16 cellular contexts compared by ENCODE assay signal in the genomic region with DNA sequence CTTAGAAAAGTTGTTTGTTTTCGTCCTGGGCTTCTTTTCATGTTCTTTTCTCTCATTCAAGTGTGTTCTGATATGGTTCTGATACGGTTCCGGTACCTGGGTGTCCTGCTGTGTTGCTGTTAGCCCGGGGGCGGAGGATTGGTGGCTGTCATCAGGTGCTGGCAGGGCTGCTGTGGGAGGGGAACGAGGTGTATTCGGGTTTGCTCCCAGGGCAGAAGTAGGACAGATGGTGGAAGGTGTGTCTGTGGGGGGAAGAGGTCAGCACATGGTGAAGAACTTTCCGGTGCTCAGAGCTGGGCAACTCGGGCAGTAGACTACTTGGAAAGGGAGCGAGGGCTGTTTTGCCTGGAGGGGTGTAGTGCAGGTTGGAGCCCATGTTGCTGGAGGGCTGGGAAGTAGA. TPM values are rescaled to one million over a fixed set of nuclear protein-coding genes. Genes with fewer than 3 reads are reported as not detected.
DNase-seq lines count a peak whose midpoint lies in the region; ATAC-seq and TF ChIP-seq lines count a peak whose summit lies in the region.
"Had no signal": no experiment of that assay in that cellular context is flagged by ENCODE, and none has a peak within 500 bp of the region (broad histone marks: within the 10 kb centered on the region; RNA-seq: fewer than 3 reads in every experiment).

No MANE protein-coding gene starts in this region.

- DNase-seq in NCI-H2171 treated with DMSO at 0.1 percent for 48 hours (lab: John Stamatoyannopoulos, UW) (peak; percentile 46), NCI-H2171 (lab: John Stamatoyannopoulos, UW) (no peak), NCI-H82 treated with DMSO at 0.1 percent for 48 hours (lab: John Stamatoyannopoulos, UW; ENCODE audit: unreplicated experiment) (peak; percentile 22), immature natural killer cell (no peak), spleen (peak; percentile 48), SKM-1 treated with dmso at 0.1 percent for 144 hours (lab: John Stamatoyannopoulos, UW; ENCODE audit: unreplicated experiment) (no peak), NCI-H1092 (lab: John Stamatoyannopoulos, UW) (no peak)
- DNase-seq: activated CD4-positive, alpha-beta T cell treated with anti-CD3 and anti-CD28 coated beads for 4 hours; activated effector memory CD4-positive, alpha-beta T cell treated with Interleukin-2 at 50 U/mL for 16 hours; NCI-H187; pancreas; small intestine; stimulated activated CD8-positive, alpha-beta memory T cell treated with anti-CD3 and anti-CD28 coated beads, Interleukin-4, amount 100 ng/mL, for 48 hours; T1000 had no signal

- peaks cover 61 to 67% of the 10 kb centered on the region in 2 donors for H3K4me1 Mint-ChIP-seq in immature natural killer cell

- no peaks in the 10 kb centered on the region for H3K9me3 Mint-ChIP-seq in immature natural killer cell

- peaks cover 20 to 22% (median 21%) of the 10 kb centered on the region in 3 donors for H3K36me3 Mint-ChIP-seq in immature natural killer cell

- H3K9me3 ChIP-seq in spleen = no peaks in the 10 kb centered on the region
- H3K9me3 ChIP-seq: pancreas, suprapubic skin had no signal

- H3K27ac Mint-ChIP-seq in immature natural killer cell = peak overlapping the region; percentile 81 to 96 (median 92)

- H3K4me1 ChIP-seq in spleen = peaks cover 11 to 70% (median 26%) of the 10 kb centered on the region in 6 donors

- H3K36me3 ChIP-seq in spleen = peaks cover 0 to 20% (median 0%) of the 10 kb centered on the region in 6 donors
- H3K36me3 ChIP-seq: pancreas had no signal

- WGBS in spleen, 5 donors = 81 to 93% (median 92%) methylated on average over 10 of the region's 10 CpGs

- TF ChIP-seq POLR2A in spleen (IDR thresholded peaks at IDR 0.05) = no peak

- H3K4me3 Mint-ChIP-seq in immature natural killer cell = peak overlapping the region; percentile 67 to 84 (median 78)

- H3K27me3 ChIP-seq in spleen (replicated peaks in 1 of 7) = no peaks in the 10 kb centered on the region
- H3K27me3 ChIP-seq: pancreas, suprapubic skin had no signal

- ATAC-seq in HG03460 (IDR thresholded peaks at IDR 0.05; ENCODE audit: unreplicated experiment) = no peak

- peaks cover 3 to 9% (median 6%) of the 10 kb centered on the region in 3 donors for H3K27me3 Mint-ChIP-seq in immature natural killer cell (ENCODE audit: low read depth in 3 of 3)

- intact Hi-C loops in spleen (cut with DNase I; ENCODE audit: low total_unique reads) = no loop called here

- no peak overlapping the region for H3K27ac ChIP-seq in spleen
- H3K27ac ChIP-seq: pancreas, suprapubic skin had no signal

- TF ChIP-seq CTCF in spleen (IDR thresholded peaks at IDR 0.05 in 8 of 11, conservative IDR thresholded peaks at IDR 0.05 in 3 of 11) = no peak

- H3K4me3 ChIP-seq in spleen = no peak overlapping the region
- H3K4me3 ChIP-seq: pancreas, suprapubic skin had no signal

RNA-seq across cellular contexts. Expression of gene WDR25, which starts 17.1 kb away (rescaled TPM):
- polyA plus RNA-seq in immature natural killer cell = 10 to 100 TPM in 2 of 3 donors, 1 to 10 TPM in 1; 8.1 to 13.8 (median 12.1) TPM
- 10 to 100 TPM in 2 of 7 donors, 1 to 10 TPM in 5; 4.4 to 20.9 (median 9.9) TPM for total RNA-seq in spleen
- polyA plus RNA-seq in spleen = 1 to 10 TPM; 4.8 to 6.9 (median 4.8) TPM

Comparison
In these comparisons a context has a peak if more than half of its experiments do, and no peak if none do; other contexts are left out.
1. DNase-seq: peak in NCI-H2171 treated with DMSO at 0.1 percent for 48 hours (single experiment), NCI-H82 treated with DMSO at 0.1 percent for 48 hours (single experiment) and spleen (single experiment); none in NCI-H2171 (single experiment), immature natural killer cell (0 of 3), SKM-1 treated with dmso at 0.1 percent for 144 hours (single experiment) and NCI-H1092 (single experiment).